ENCODE assay signal across 27 cellular contexts in genomic region chr11:68812526-68812925, GRCh38. TPM values are rescaled to one million over a fixed set of nuclear protein-coding genes. Genes with fewer than 3 reads are reported as not detected.
DNase-seq lines count a peak whose midpoint lies in the region; ATAC-seq and TF ChIP-seq lines count a peak whose summit lies in the region.
"Had no signal": no experiment of that assay in that cellular context is flagged by ENCODE, and none has a peak within 500 bp of the region (broad histone marks: within the 10 kb centered on the region; RNA-seq: fewer than 3 reads in every experiment).

No MANE protein-coding gene starts in this region.

- peaks cover 7% of the 10 kb centered on the region for H3K4me1 ChIP-seq in body of pancreas

- H3K27ac ChIP-seq in body of pancreas = no peak overlapping the region
- H3K27ac ChIP-seq: 22Rv1, testis, VCaP had no signal

- no peak overlapping the region for H3K4me3 ChIP-seq in body of pancreas
- H3K4me3 ChIP-seq: GM23338, testis had no signal

- H3K36me3 ChIP-seq in body of pancreas (replicated peaks in 1 of 2; ENCODE audit: insufficient read depth in 1 of 2, low read depth in 2 of 2) = peaks cover 5% of the 10 kb centered on the region in 2 donors

- H3K27ac Mint-ChIP-seq in progenitor cell of endocrine pancreas (peak overlapping the region; percentile 74), HFFc6 (no peak overlapping the region)
- H3K27ac Mint-ChIP-seq: activated CD4-positive, alpha-beta T cell treated with anti-CD3 and anti-CD28 coated beads, Interleukin-2, amount 10 ng/mL, durations not matched to agents 24 days and 14 days; GM23338; memory B cell; T-helper 1 cell treated with Interleukin-12 subunit alpha and Interleukin-12 subunit beta and Interleukin-4 antibody, amounts not matched to agents 30 μg/mL and 1 μg/mL, for 36 hours had no signal

- no peaks in the 10 kb centered on the region for H3K9me3 Mint-ChIP-seq in progenitor cell of endocrine pancreas (ENCODE audit: low read depth)
- H3K9me3 Mint-ChIP-seq in HFFc6 = no peaks in the 10 kb centered on the region
- H3K9me3 Mint-ChIP-seq: activated CD4-positive, alpha-beta T cell treated with anti-CD3 and anti-CD28 coated beads, Interleukin-2, amount 10 ng/mL, durations not matched to agents 24 days and 14 days; GM23338; memory B cell; T-helper 1 cell treated with Interleukin-12 subunit alpha and Interleukin-12 subunit beta and Interleukin-4 antibody, amounts not matched to agents 30 μg/mL and 1 μg/mL, for 36 hours had no signal

- no peaks in the 10 kb centered on the region for H3K4me1 Mint-ChIP-seq in progenitor cell of endocrine pancreas (ENCODE audit: low read depth)
- H3K4me1 Mint-ChIP-seq in HFFc6 (ENCODE audit: low read depth) = peaks cover 11% of the 10 kb centered on the region

- H3K9me3 ChIP-seq in body of pancreas = no peaks in the 10 kb centered on the region
- H3K9me3 ChIP-seq: testis had no signal

- intact Hi-C loops in Right ventricle myocardium inferior (cut with DNase I) = no loop called here
- intact Hi-C loops in cardiac septum (cut with DNase I) = no loop called here
- intact Hi-C loops in left cardiac atrium (cut with DNase I) = no loop called here
- intact Hi-C loops in body of pancreas (cut with DNase I) = no loop called here

- no peaks in the 10 kb centered on the region for H3K27me3 ChIP-seq in body of pancreas
- H3K27me3 ChIP-seq: testis had no signal

- H3K4me3 Mint-ChIP-seq in progenitor cell of endocrine pancreas (ENCODE audit: low read depth) (no peak overlapping the region), HFFc6 (no peak overlapping the region)
- H3K4me3 Mint-ChIP-seq: activated CD4-positive, alpha-beta T cell treated with anti-CD3 and anti-CD28 coated beads, Interleukin-2, amount 10 ng/mL, durations not matched to agents 24 days and 14 days; GM23338; memory B cell; T-helper 1 cell treated with Interleukin-12 subunit alpha and Interleukin-12 subunit beta and Interleukin-4 antibody, amounts not matched to agents 30 μg/mL and 1 μg/mL, for 36 hours had no signal

- no peak for DNase-seq in Right ventricle myocardium inferior (ENCODE audit: missing footprints)
- DNase-seq in cardiac septum (ENCODE audit: low spot score) = no peak
- DNase-seq in left cardiac atrium = peak; percentile 59
- no peak for DNase-seq in progenitor cell of endocrine pancreas (ENCODE audit: low spot score, unreplicated experiment)
- DNase-seq in HFFc6 = no peak
- no peak for DNase-seq in body of pancreas
- DNase-seq: activated CD4-positive, alpha-beta T cell treated with anti-CD3 and anti-CD28 coated beads, Interleukin-2, amount 10 ng/mL, durations not matched to agents 24 days and 14 days; activated naive CD4-positive, alpha-beta T cell treated with Interleukin-2 at 50 U/mL for 16 hours; activated T-cell treated with anti-CD3 and anti-CD28 coated beads, Interleukin-2, amount 50 U/mL, for 48 hours; amygdala; DMS53; glutamatergic neuron; Karpas-422; kidney glomerular epithelial cell; NCI-H2171; NCI-H524; nucleus accumbens; stimulated activated CD4-positive, alpha-beta T cell treated with anti-CD3 and anti-CD28 coated beads, Interleukin-2, amount 100 ng/mL, for 48 hours; stimulated activated naive CD4-positive, alpha-beta T cell; testis had no signal

- H3K27me3 Mint-ChIP-seq in progenitor cell of endocrine pancreas (no peaks in the 10 kb centered on the region), HFFc6 (ENCODE audit: insufficient read depth) (no peaks in the 10 kb centered on the region)
- H3K27me3 Mint-ChIP-seq: activated CD4-positive, alpha-beta T cell treated with anti-CD3 and anti-CD28 coated beads, Interleukin-2, amount 10 ng/mL, durations not matched to agents 24 days and 14 days; memory B cell had no signal

- TF ChIP-seq POLR2A in body of pancreas (IDR thresholded peaks at IDR 0.05) = no peak

- ATAC-seq in Right ventricle myocardium inferior (peak; percentile 70), left cardiac atrium (peak; percentile 58 to 64), GM18511 (IDR thresholded peaks at IDR 0.05; ENCODE audit: unreplicated experiment) (no peak), GM18519 (IDR thresholded peaks at IDR 0.05; ENCODE audit: low FRiP score, unreplicated experiment) (no peak), body of pancreas (no peak)
- ATAC-seq: GM23338 had no signal

- TF ChIP-seq CTCF in progenitor cell of endocrine pancreas (IDR thresholded peaks at IDR 0.05; ENCODE audit: unreplicated experiment) (no peak), HFFc6 (IDR thresholded peaks at IDR 0.05) (no peak), body of pancreas (IDR thresholded peaks at IDR 0.05) (no peak)

- H3K36me3 Mint-ChIP-seq in progenitor cell of endocrine pancreas (ENCODE audit: insufficient read depth) (no peaks in the 10 kb centered on the region), HFFc6 (ENCODE audit: low read depth) (peaks cover 19% of the 10 kb centered on the region; the same call in 1 of the 2 replicates)

- 92% methylated on average over 15 of the region's 15 CpGs for WGBS in body of pancreas, 2 donors

RNA-seq across cellular contexts. Expression of gene CPT1A, which starts 29.2 kb away (rescaled TPM):
- total RNA-seq in Right ventricle myocardium inferior = 83.3 TPM
- total RNA-seq in cardiac septum = 37.6 TPM
- total RNA-seq in left cardiac atrium = 10 to 100 TPM; 56.6 to 63.5 TPM
- 3.8 and 5.7 TPM in 2 replicates for total RNA-seq in progenitor cell of endocrine pancreas
- total RNA-seq in HFFc6 (2021; fragmentation: NEBNext Ultra II Directional; extraction: Animal tissue kit (Norgen Biotek cat#: 25700)) = 10 to 100 TPM; 35.5 to 63.7 (median 55.8) TPM
- 10 to 100 TPM; 35.6 to 40.7 TPM for total RNA-seq in body of pancreas

Comparison
In these comparisons a context has a peak if more than half of its experiments do, and no peak if none do; other contexts are left out.
1. ATAC-seq: peak in Right ventricle myocardium inferior (single experiment) and left cardiac atrium (2 of 2); none in GM18511 (single experiment), GM18519 (single experiment) and body of pancreas (single experiment).